Comparison of ENCODE assay signal across 1 cellular context in genomic region chr15:68333775-68334470, GRCh38.
TF ChIP-seq lines count a peak whose summit lies in the region.

No MANE protein-coding gene starts in this region.

TF ChIP-seq in GM23338, 12 proteins besides CTCF, POLR2A, EP300 and RAD21 (continued from another document):
- no peak for TF ChIP-seq JUNB (IDR thresholded peaks at IDR 0.05; ENCODE audit: unreplicated experiment)
- TF ChIP-seq, protein P1, sequence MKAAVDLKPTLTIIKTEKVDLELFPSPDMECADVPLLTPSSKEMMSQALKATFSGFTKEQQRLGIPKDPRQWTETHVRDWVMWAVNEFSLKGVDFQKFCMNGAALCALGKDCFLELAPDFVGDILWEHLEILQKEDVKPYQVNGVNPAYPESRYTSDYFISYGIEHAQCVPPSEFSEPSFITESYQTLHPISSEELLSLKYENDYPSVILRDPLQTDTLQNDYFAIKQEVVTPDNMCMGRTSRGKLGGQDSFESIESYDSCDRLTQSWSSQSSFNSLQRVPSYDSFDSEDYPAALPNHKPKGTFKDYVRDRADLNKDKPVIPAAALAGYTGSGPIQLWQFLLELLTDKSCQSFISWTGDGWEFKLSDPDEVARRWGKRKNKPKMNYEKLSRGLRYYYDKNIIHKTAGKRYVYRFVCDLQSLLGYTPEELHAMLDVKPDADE (IDR thresholded peaks at IDR 0.05): no peak
- no peak for TF ChIP-seq CREB1 (CRISPR knock-in tag; IDR thresholded peaks at IDR 0.05; ENCODE audit: low read depth)
- no peak for TF ChIP-seq EZH2 (IDR thresholded peaks at IDR 0.05; ENCODE audit: low read depth, unreplicated experiment)
- no peak for TF ChIP-seq ZNF331 (CRISPR knock-in tag; IDR thresholded peaks at IDR 0.05; ENCODE audit: low read depth)
- no peak for TF ChIP-seq POLR2AphosphoS5 (IDR thresholded peaks at IDR 0.05; ENCODE audit: low read depth)
- TF ChIP-seq NANOG (IDR thresholded peaks at IDR 0.05; ENCODE audit: borderline replicate concordance): no peak
